Comparison of ENCODE assay signal across 26 cellular contexts in genomic region chr12:112357214-112357613, GRCh38.
"Had no signal": no experiment of that assay in that cellular context is flagged by ENCODE, and none has a peak within 500 bp of the region (broad histone marks: within the 10 kb centered on the region; RNA-seq: fewer than 3 reads in every experiment).

No MANE protein-coding gene starts in this region.

- H3K4me3 Mint-ChIP-seq: activated CD4-positive, alpha-beta memory T cell treated with anti-CD3 and anti-CD28 coated beads, Interleukin-2, amount 10 ng/mL, durations not matched to agents 7 days and 5 days; activated CD4-positive, alpha-beta T cell treated with anti-CD3 and anti-CD28 coated beads for 36 hours; activated naive CD4-positive, alpha-beta T cell treated with anti-CD3 and anti-CD28 coated beads for 36 hours; activated naive CD8-positive, alpha-beta T cell; brain had no signal

- H3K27me3 Mint-ChIP-seq: activated CD4-positive, alpha-beta memory T cell treated with anti-CD3 and anti-CD28 coated beads, Interleukin-2, amount 10 ng/mL, durations not matched to agents 7 days and 5 days; activated CD4-positive, alpha-beta T cell treated with anti-CD3 and anti-CD28 coated beads for 36 hours; activated naive CD8-positive, alpha-beta T cell had no signal

- H3K36me3 ChIP-seq: cardiac muscle cell had no signal

- H3K9me3 Mint-ChIP-seq: activated CD4-positive, alpha-beta memory T cell treated with anti-CD3 and anti-CD28 coated beads, Interleukin-2, amount 10 ng/mL, durations not matched to agents 7 days and 5 days; activated naive CD4-positive, alpha-beta T cell treated with anti-CD3 and anti-CD28 coated beads for 36 hours had no signal

- FAIRE-seq: astrocyte had no signal

- H3K27ac Mint-ChIP-seq: activated CD4-positive, alpha-beta memory T cell treated with anti-CD3 and anti-CD28 coated beads, Interleukin-2, amount 10 ng/mL, durations not matched to agents 7 days and 5 days; activated CD4-positive, alpha-beta T cell treated with anti-CD3 and anti-CD28 coated beads for 36 hours; activated naive CD4-positive, alpha-beta T cell treated with anti-CD3 and anti-CD28 coated beads for 36 hours; activated naive CD8-positive, alpha-beta T cell had no signal

- H3K27me3 ChIP-seq: cardiac muscle cell had no signal

- ATAC-seq: activated CD4-positive, alpha-beta T cell treated with anti-CD3 and anti-CD28 coated beads for 36 hours; Panc1; Right ventricle myocardium inferior had no signal

- H3K27ac ChIP-seq: cardiac muscle cell, KMS-11, SK-N-MC, VCaP had no signal

- H3K4me2 ChIP-seq: KMS-11 had no signal

- DNase-seq: activated CD4-positive, alpha-beta memory T cell treated with anti-CD3 and anti-CD28 coated beads, Interleukin-2, amount 10 ng/mL, durations not matched to agents 7 days and 5 days; activated CD4-positive, alpha-beta T cell treated with anti-CD3 and anti-CD28 coated beads for 36 hours; activated CD4-positive, alpha-beta T cell treated with anti-CD3 and anti-CD28 coated beads, Interleukin-2, amount 50 U/mL, for 1 hour; activated CD8-positive, alpha-beta memory T cell treated with anti-CD3 and anti-CD28 coated beads, Interleukin-2, amount 50 U/mL, for 48 hours; activated effector memory CD4-positive, alpha-beta T cell treated with anti-CD3 and anti-CD28 coated beads, Interleukin-2, amount 50 U/mL, for 16 hours; activated naive CD4-positive, alpha-beta T cell treated with anti-CD3 and anti-CD28 coated beads for 36 hours; activated T-cell treated with anti-CD3 and anti-CD28 coated beads, Interleukin-2, amount 50 U/mL, for 1 hour; amygdala; NCI-H1092; NCI-H1417; NCI-H1930; NCI-H2171; NCI-H226; NCI-H526; NCI-H82; RPMI8226; T-helper 1 cell had no signal

- H3K4me3 ChIP-seq: cardiac muscle cell, SK-N-MC had no signal

- H3K9ac ChIP-seq: KMS-11 had no signal
